18 cellular contexts compared by ENCODE assay signal in the genomic region with DNA sequence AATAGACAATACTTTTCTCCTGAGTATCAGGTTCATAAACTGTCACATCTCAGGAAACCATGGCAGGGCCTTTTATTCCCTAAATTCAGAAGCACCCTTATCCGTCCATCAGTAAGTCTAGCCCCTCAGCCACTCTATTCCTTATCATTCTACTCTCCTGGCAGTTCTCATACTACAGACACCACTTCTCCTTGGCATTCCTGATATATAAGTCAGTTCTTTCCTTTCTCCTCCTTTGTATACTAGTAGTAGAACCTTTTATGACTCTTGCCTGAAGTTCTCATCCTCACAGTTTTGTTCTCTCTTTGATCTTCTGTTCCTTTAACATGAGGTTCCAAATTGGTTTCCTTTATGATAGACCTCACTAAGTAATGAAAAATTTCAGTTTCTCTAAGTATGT. TPM values are rescaled to one million over a fixed set of nuclear protein-coding genes. Genes with fewer than 3 reads are reported as not detected.
A peak's percentile ranks its signal among the peaks of the same experiment; 100 is the strongest.
DNase-seq lines count a peak whose midpoint lies in the region; TF ChIP-seq lines count a peak whose summit lies in the region.
"Had no signal": no experiment of that assay in that cellular context is flagged by ENCODE, and none has a peak within 500 bp of the region (broad histone marks: within the 10 kb centered on the region; RNA-seq: fewer than 3 reads in every experiment).

No MANE protein-coding gene starts in this region.

- no peak overlapping the region for H3K4me3 Mint-ChIP-seq in activated CD4-positive, alpha-beta T cell treated with anti-CD3 and anti-CD28 coated beads, Interleukin-2, amount 10 ng/mL, durations not matched to agents 24 days and 14 days
- H3K4me3 Mint-ChIP-seq: activated T-helper 17 cell treated with anti-CD3 and anti-CD28 coated beads, Interleukin-2, amount 50 U/mL, for 72 hours had no signal

- peaks cover 11% of the 10 kb centered on the region for H3K4me1 ChIP-seq in smooth muscle cell (ENCODE audit: low read depth)
- H3K4me1 ChIP-seq: psoas muscle had no signal

- no peaks in the 10 kb centered on the region for H3K9me3 ChIP-seq in smooth muscle cell (replicated peaks; ENCODE audit: low read depth)
- H3K9me3 ChIP-seq: MG63, psoas muscle, upper lobe of left lung had no signal

- H2AFZ ChIP-seq in smooth muscle cell (ENCODE audit: low read depth): no peak overlapping the region

- no peak overlapping the region for H3K4me2 ChIP-seq in smooth muscle cell

- no peak overlapping the region for H3K9ac ChIP-seq in smooth muscle cell (ENCODE audit: low read depth)

- no peaks in the 10 kb centered on the region for H3K27me3 Mint-ChIP-seq in activated CD4-positive, alpha-beta T cell treated with anti-CD3 and anti-CD28 coated beads, Interleukin-2, amount 10 ng/mL, durations not matched to agents 24 days and 14 days
- H3K27me3 Mint-ChIP-seq: activated T-helper 17 cell treated with anti-CD3 and anti-CD28 coated beads, Interleukin-2, amount 50 U/mL, for 72 hours had no signal

- H3K4me1 Mint-ChIP-seq in activated CD4-positive, alpha-beta T cell treated with anti-CD3 and anti-CD28 coated beads, Interleukin-2, amount 10 ng/mL, durations not matched to agents 24 days and 14 days: peaks cover 45% of the 10 kb centered on the region

- no peak for DNase-seq in activated CD4-positive, alpha-beta T cell treated with anti-CD3 and anti-CD28 coated beads, Interleukin-2, amount 10 ng/mL, durations not matched to agents 24 days and 14 days
- no peak for DNase-seq in activated CD4-positive, alpha-beta T cell treated with anti-CD3 and anti-CD28 coated beads for 4 hours
- DNase-seq in M059J (ENCODE audit: low read depth) (peak; percentile 28), dorsolateral prefrontal cortex (no peak), smooth muscle cell (lab: John Stamatoyannopoulos, UW; ENCODE audit: unreplicated experiment) (no peak), GM20000 (ENCODE audit: low spot score) (no peak), GM03348 (ENCODE audit: low spot score) (no peak), cortex of kidney (lab: John Stamatoyannopoulos, UW) (no peak)
- DNase-seq: amniotic stem cell; effector CD4-positive, alpha-beta T cell; MG63; NCI-H1436; NCI-H524 treated with DMSO at 0.1 percent for 48 hours; psoas muscle; stimulated activated naive CD4-positive, alpha-beta T cell; upper lobe of left lung had no signal

- H3F3A ChIP-seq in smooth muscle cell (ENCODE audit: low read depth): peaks cover 4% of the 10 kb centered on the region

- H3K4me3 ChIP-seq in dorsolateral prefrontal cortex (no peak overlapping the region), smooth muscle cell (no peak overlapping the region)
- H3K4me3 ChIP-seq: MG63, psoas muscle, skin epidermis, upper lobe of left lung had no signal

- peak overlapping the region; percentile 49 for H3K27ac Mint-ChIP-seq in activated CD4-positive, alpha-beta T cell treated with anti-CD3 and anti-CD28 coated beads, Interleukin-2, amount 10 ng/mL, durations not matched to agents 24 days and 14 days
- H3K27ac Mint-ChIP-seq: activated T-helper 17 cell treated with anti-CD3 and anti-CD28 coated beads, Interleukin-2, amount 50 U/mL, for 72 hours had no signal

- H4K20me1 ChIP-seq in smooth muscle cell (ENCODE audit: low read depth): no peaks in the 10 kb centered on the region

- WGBS in smooth muscle cell (ENCODE audit: low lambda C conversion rate): 75% methylated on average over 1 of the region's 1 CpG

- H3K9me3 Mint-ChIP-seq in activated CD4-positive, alpha-beta T cell treated with anti-CD3 and anti-CD28 coated beads, Interleukin-2, amount 10 ng/mL, durations not matched to agents 24 days and 14 days: no peaks in the 10 kb centered on the region
- H3K9me3 Mint-ChIP-seq: activated T-helper 17 cell treated with anti-CD3 and anti-CD28 coated beads, Interleukin-2, amount 50 U/mL, for 72 hours had no signal

- peaks cover 8% of the 10 kb centered on the region for H3K79me2 ChIP-seq in smooth muscle cell (ENCODE audit: low read depth)

- H3K27me3 ChIP-seq in dorsolateral prefrontal cortex (no peaks in the 10 kb centered on the region), smooth muscle cell (ENCODE audit: low read depth) (no peaks in the 10 kb centered on the region)
- H3K27me3 ChIP-seq: MG63, upper lobe of left lung had no signal

- TF ChIP-seq CTCF in dorsolateral prefrontal cortex (IDR thresholded peaks at IDR 0.05 in 54 of 56, conservative IDR thresholded peaks at IDR 0.05 in 2 of 56; ENCODE audit: low read depth in 1 of 56, partially characterized antibody in 56 of 56) (no peak), smooth muscle cell (IDR thresholded peaks at IDR 0.05; ENCODE audit: borderline replicate concordance, insufficient read depth, poor library complexity, severe bottlenecking) (no peak), GM20000 (IDR thresholded peaks at IDR 0.05; ENCODE audit: extremely low read depth, missing control alignments) (no peak)

- H3K36me3 Mint-ChIP-seq in activated CD4-positive, alpha-beta T cell treated with anti-CD3 and anti-CD28 coated beads, Interleukin-2, amount 10 ng/mL, durations not matched to agents 24 days and 14 days (ENCODE audit: low read depth): peaks cover 5% of the 10 kb centered on the region

- no peaks in the 10 kb centered on the region for H3K36me3 ChIP-seq in smooth muscle cell (ENCODE audit: low read depth)
- H3K36me3 ChIP-seq: MG63, upper lobe of left lung had no signal

- intact Hi-C loops in activated CD4-positive, alpha-beta T cell treated with anti-CD3 and anti-CD28 coated beads, Interleukin-2, amount 10 ng/mL, durations not matched to agents 24 days and 14 days (cut with micrococcal nuclease): no loop called here
- intact Hi-C loops in dorsolateral prefrontal cortex (cut with DNase I): loop anchor here in 1 of 2 donors (5.0 kb wide), 1 partner anchor 145 kb away; a partner anchor contains a TSS

- H3K27ac ChIP-seq in dorsolateral prefrontal cortex: peak overlapping the region; percentile 0 to 98 (median 91)
- H3K27ac ChIP-seq in smooth muscle cell (ENCODE audit: low read depth): peak overlapping the region; percentile 35
- H3K27ac ChIP-seq: psoas muscle, skin epidermis, upper lobe of left lung had no signal

RNA-seq across cellular contexts. Expression of a gene that starts 29.3 kb away (rescaled TPM):
- 9.2 and 10.8 TPM in 2 replicates for total RNA-seq in activated CD4-positive, alpha-beta T cell treated with anti-CD3 and anti-CD28 coated beads, Interleukin-2, amount 10 ng/mL, durations not matched to agents 24 days and 14 days
- 26.7 and 27.9 TPM in 2 replicates for total RNA-seq in M059J (2014; rRNA removed; shearing (Covaris generic))
- 100 to 1,000 TPM in 33 of 120 experiments, 10 to 100 TPM in 87; 39.5 to 205 (median 86.4) TPM for total RNA-seq in dorsolateral prefrontal cortex
- total RNA-seq in smooth muscle cell: 27.3 and 33.1 TPM in 2 replicates
- polyA plus RNA-seq in smooth muscle cell: 8.7 and 28.9 TPM in 2 replicates
